ENCODE assay signal across 1 cellular context in genomic region chr2:190578158-190579057, GRCh38.
TF ChIP-seq lines count a peak whose summit lies in the region.

No MANE protein-coding gene starts in this region.

TF ChIP-seq in WTC11, 78 proteins besides CTCF, POLR2A, EP300 and RAD21 (continued from another document):
- TF ChIP-seq ARID4B (CRISPR knock-in tag; IDR thresholded peaks at IDR 0.05; ENCODE audit: borderline replicate concordance) = no peak
- TF ChIP-seq ESRRA (CRISPR knock-in tag; IDR thresholded peaks at IDR 0.05; ENCODE audit: borderline replicate concordance) = no peak
- TF ChIP-seq CREM (CRISPR knock-in tag; IDR thresholded peaks at IDR 0.05) = no peak
- TF ChIP-seq ATF3 (CRISPR knock-in tag; conservative IDR thresholded peaks at IDR 0.05) = no peak
